In the genomic region with DNA sequence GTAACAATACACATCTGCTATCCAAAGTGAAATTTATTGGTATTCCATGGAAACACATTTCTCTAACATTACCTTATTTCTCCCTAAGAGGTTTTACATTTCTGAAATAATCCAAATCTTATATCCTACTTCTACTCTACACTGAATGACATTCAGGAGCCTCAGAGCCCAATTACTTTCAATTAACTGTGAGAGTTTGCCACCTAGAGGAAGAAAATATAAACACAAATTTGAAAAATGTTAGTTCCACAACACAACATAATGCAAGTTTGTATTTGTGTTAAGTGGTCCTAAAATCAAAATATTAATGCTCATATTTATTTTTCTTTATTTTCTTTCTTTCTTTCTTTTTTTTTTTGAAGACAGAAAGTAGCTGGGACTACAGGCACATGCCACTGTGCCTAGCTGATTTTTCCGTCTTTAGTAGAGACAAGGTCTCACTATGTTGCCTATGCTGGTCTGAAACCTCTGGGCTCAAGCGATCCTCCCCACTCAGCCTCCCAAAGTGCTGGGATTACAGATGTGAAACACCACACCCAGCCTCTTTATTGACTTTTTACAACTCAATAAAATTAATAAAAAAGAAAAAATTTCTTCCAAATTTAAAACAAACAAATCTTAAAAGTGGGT, we compare ENCODE assay signal across 9 cellular contexts. TPM values are rescaled to one million over a fixed set of nuclear protein-coding genes. Genes with fewer than 3 reads are reported as not detected.
DNase-seq lines count a peak whose midpoint lies in the region; ATAC-seq and TF ChIP-seq lines count a peak whose summit lies in the region.
"Had no signal": no experiment of that assay in that cellular context is flagged by ENCODE, and none has a peak within 500 bp of the region (broad histone marks: within the 10 kb centered on the region; RNA-seq: fewer than 3 reads in every experiment).

No MANE protein-coding gene starts in this region.

- intact Hi-C loops in natural killer cell (cut with micrococcal nuclease): loop anchor here (2.0 to 10.0 kb wide), 2 partner anchors 117 to 239 kb away; a partner anchor contains a TSS
- intact Hi-C loops in ovary (cut with DNase I): no loop called here

- H3K9me3 ChIP-seq in OCI-LY1 (ENCODE audit: low read length) (no peaks in the 10 kb centered on the region), ovary (no peaks in the 10 kb centered on the region)

- no peak overlapping the region for H3K27ac Mint-ChIP-seq in natural killer cell
- no peak overlapping the region for H3K27ac Mint-ChIP-seq in natural killer cell treated with Interleukin-12 subunit alpha and Interleukin-12 subunit beta and Interleukin-15 and Interleukin-18, amount 100 ng/mL, for 72 hours
- H3K27ac Mint-ChIP-seq: activated naive CD4-positive, alpha-beta T cell treated with anti-CD3 and anti-CD28 coated beads, Interleukin-2, amount 50 U/mL, for 24 hours had no signal

- H3K27me3 ChIP-seq in OCI-LY1 (ENCODE audit: insufficient read depth, low read length) (no peaks in the 10 kb centered on the region), ovary (no peaks in the 10 kb centered on the region)

- no peak overlapping the region for H2AFZ ChIP-seq in OCI-LY1 (ENCODE audit: low read length)

- WGBS in ovary, 3 donors: 80 to 94% (median 92%) methylated on average over 2 of the region's 2 CpGs

- no peak for ATAC-seq in natural killer cell
- no peak for ATAC-seq in natural killer cell treated with Interleukin-12 subunit alpha and Interleukin-12 subunit beta and Interleukin-15 and Interleukin-18, amount 100 ng/mL, for 72 hours
- ATAC-seq in HG02852 (IDR thresholded peaks at IDR 0.05; ENCODE audit: unreplicated experiment): no peak
- no peak for ATAC-seq in GM19395 (IDR thresholded peaks at IDR 0.05; ENCODE audit: unreplicated experiment)
- no peak for ATAC-seq in HG03196 (IDR thresholded peaks at IDR 0.05; ENCODE audit: unreplicated experiment)

- H3K36me3 ChIP-seq in OCI-LY1 (ENCODE audit: insufficient read depth, low read length) (peaks cover 53% of the 10 kb centered on the region), ovary (no peaks in the 10 kb centered on the region)

- H3K4me2 ChIP-seq in OCI-LY1 (ENCODE audit: low read length): no peak overlapping the region

- TF ChIP-seq CTCF in natural killer cell (IDR thresholded peaks at IDR 0.05): peak; percentile 52
- peak; percentile 57 for TF ChIP-seq CTCF in OCI-LY1 (IDR thresholded peaks at IDR 0.05; ENCODE audit: low read length)
- peak; percentile 58 for TF ChIP-seq CTCF in epithelial cell of proximal tubule (conservative IDR thresholded peaks at IDR 0.05; ENCODE audit: low read depth, low read length)
- peak; percentile 24 to 53 (median 28) for TF ChIP-seq CTCF in ovary (IDR thresholded peaks at IDR 0.05)

- H3K79me2 ChIP-seq in OCI-LY1 (ENCODE audit: insufficient read depth, low read length): no peaks in the 10 kb centered on the region

- H3K36me3 Mint-ChIP-seq in natural killer cell: no peaks in the 10 kb centered on the region
- peaks cover 13% of the 10 kb centered on the region for H3K36me3 Mint-ChIP-seq in natural killer cell treated with Interleukin-12 subunit alpha and Interleukin-12 subunit beta and Interleukin-15 and Interleukin-18, amount 100 ng/mL, for 72 hours

- no peaks in the 10 kb centered on the region for H3K27me3 Mint-ChIP-seq in natural killer cell (ENCODE audit: low read depth in 2 of 2)
- H3K27me3 Mint-ChIP-seq in natural killer cell treated with Interleukin-12 subunit alpha and Interleukin-12 subunit beta and Interleukin-15 and Interleukin-18, amount 100 ng/mL, for 72 hours: no peaks in the 10 kb centered on the region
- H3K27me3 Mint-ChIP-seq: activated naive CD4-positive, alpha-beta T cell treated with anti-CD3 and anti-CD28 coated beads, Interleukin-2, amount 50 U/mL, for 24 hours had no signal

- H3F3A ChIP-seq in OCI-LY1 (ENCODE audit: insufficient read depth, low read length): no peaks in the 10 kb centered on the region

- H4K20me1 ChIP-seq in OCI-LY1 (ENCODE audit: insufficient read depth, low read length): no peaks in the 10 kb centered on the region

- no peak overlapping the region for H3K4me3 ChIP-seq in OCI-LY1 (ENCODE audit: low read depth, low read length, poor library complexity, severe bottlenecking)
- no peak overlapping the region for H3K4me3 ChIP-seq in epithelial cell of proximal tubule (ENCODE audit: low read depth, low read length)
- no peak overlapping the region for H3K4me3 ChIP-seq in ovary

- H3K4me1 ChIP-seq in OCI-LY1 (ENCODE audit: insufficient read depth, low read length, severe bottlenecking): no peaks in the 10 kb centered on the region
- no peaks in the 10 kb centered on the region for H3K4me1 ChIP-seq in ovary (ENCODE audit: insufficient read depth)

- no peaks in the 10 kb centered on the region for H3K9me2 ChIP-seq in OCI-LY1 (ENCODE audit: low read depth, low read length)

- TF ChIP-seq EP300 in ovary (IDR thresholded peaks at IDR 0.05): no peak

- H3K27ac ChIP-seq in OCI-LY1 (ENCODE audit: low read depth, low read length, poor library complexity, severe bottlenecking) (no peak overlapping the region), ovary (no peak overlapping the region)

- DNase-seq in natural killer cell: no peak
- DNase-seq in natural killer cell treated with Interleukin-12 subunit alpha and Interleukin-12 subunit beta and Interleukin-15 and Interleukin-18, amount 100 ng/mL, for 72 hours (ENCODE audit: low spot score): no peak
- DNase-seq in epithelial cell of proximal tubule (ENCODE audit: low read depth): no peak
- no peak for DNase-seq in ovary

- no peak overlapping the region for H3K9ac ChIP-seq in OCI-LY1 (ENCODE audit: low read length)

- no peak overlapping the region for H3K4me3 Mint-ChIP-seq in natural killer cell
- no peak overlapping the region for H3K4me3 Mint-ChIP-seq in natural killer cell treated with Interleukin-12 subunit alpha and Interleukin-12 subunit beta and Interleukin-15 and Interleukin-18, amount 100 ng/mL, for 72 hours
- H3K4me3 Mint-ChIP-seq: activated naive CD4-positive, alpha-beta T cell treated with anti-CD3 and anti-CD28 coated beads, Interleukin-2, amount 50 U/mL, for 24 hours had no signal

- H3K4me1 Mint-ChIP-seq in natural killer cell: peaks cover 0 to 5% of the 10 kb centered on the region in 2 donors
- H3K4me1 Mint-ChIP-seq in natural killer cell treated with Interleukin-12 subunit alpha and Interleukin-12 subunit beta and Interleukin-15 and Interleukin-18, amount 100 ng/mL, for 72 hours (ENCODE audit: low read depth in 2 of 2): peaks cover 9 to 11% of the 10 kb centered on the region in 2 donors

- TF ChIP-seq POLR2A in ovary (IDR thresholded peaks at IDR 0.05): no peak

- no peaks in the 10 kb centered on the region for H3K9me3 Mint-ChIP-seq in natural killer cell
- no peaks in the 10 kb centered on the region for H3K9me3 Mint-ChIP-seq in natural killer cell treated with Interleukin-12 subunit alpha and Interleukin-12 subunit beta and Interleukin-15 and Interleukin-18, amount 100 ng/mL, for 72 hours
- H3K9me3 Mint-ChIP-seq: activated naive CD4-positive, alpha-beta T cell treated with anti-CD3 and anti-CD28 coated beads, Interleukin-2, amount 50 U/mL, for 24 hours had no signal

RNA-seq across cellular contexts. Expression of a gene that starts 46.0 kb away (rescaled TPM):
- 10 to 100 TPM; 37.5 to 55.2 (median 43.0) TPM for total RNA-seq in natural killer cell
- total RNA-seq in natural killer cell treated with Interleukin-12 subunit alpha and Interleukin-12 subunit beta and Interleukin-15 and Interleukin-18, amount 100 ng/mL, for 72 hours: 10 to 100 TPM; 48.3 to 65.2 TPM
- 24.5 and 24.8 TPM in 2 replicates for total RNA-seq in epithelial cell of proximal tubule
- total RNA-seq in ovary: 10 to 100 TPM; 23.1 to 51.0 (median 39.1) TPM
- 10 to 100 TPM; 21.5 to 40.7 TPM for polyA plus RNA-seq in ovary
